Comparison of ENCODE assay signal across 8 cellular contexts in the genomic region with DNA sequence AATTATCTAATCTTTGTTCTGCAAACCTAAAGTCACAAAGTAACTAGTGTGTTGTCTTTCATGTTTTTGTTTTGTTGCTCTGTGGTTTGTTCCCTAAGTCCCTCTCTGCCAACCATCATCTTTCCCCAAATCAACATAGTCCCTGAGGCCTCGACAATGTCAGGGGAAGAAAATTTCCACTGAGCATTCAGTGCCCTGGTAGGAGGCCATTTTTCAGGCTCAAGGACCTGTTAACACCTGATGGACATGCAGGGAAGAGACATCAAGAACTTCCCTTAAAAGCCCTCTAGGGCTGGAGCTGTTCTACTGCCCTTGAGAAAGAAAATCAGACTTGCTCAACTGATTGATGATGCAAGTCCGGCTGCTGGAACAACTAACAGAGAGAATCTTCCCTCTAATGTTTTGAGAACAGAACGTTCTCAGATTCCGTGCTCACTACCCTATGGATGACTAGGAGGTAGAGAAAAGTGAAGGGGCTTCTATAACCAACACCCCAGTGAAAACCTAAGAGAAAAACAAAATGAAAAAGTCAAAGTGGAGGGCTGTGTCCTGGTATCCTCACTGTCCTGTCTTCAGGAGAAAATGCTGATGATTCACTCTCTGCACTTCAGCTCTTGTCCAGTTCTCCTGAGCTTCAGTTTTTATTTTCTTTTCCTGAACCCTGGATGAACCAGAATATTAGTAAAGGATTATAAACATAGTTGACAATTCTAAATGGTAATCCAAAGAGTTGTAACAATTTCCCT.
DNase-seq lines count a peak whose midpoint lies in the region; ATAC-seq and TF ChIP-seq lines count a peak whose summit lies in the region.

No MANE protein-coding gene starts in this region.

- in situ Hi-C loops in GM13976 (cut with MboI; ENCODE audit: low sequenced_read_pairs, unreplicated experiment): no loop called here

- DNase-seq in AG20443 (ENCODE audit: low spot score): peak; percentile 74
- DNase-seq in NOMO-1 treated with DMSO at 0.1 percent for 48 hours (lab: John Stamatoyannopoulos, UW; ENCODE audit: unreplicated experiment): peak; percentile 72
- DNase-seq in fibroblast of mammary gland (ENCODE audit: low read depth): peak; percentile 87
- DNase-seq in non-pigmented ciliary epithelial cell (ENCODE audit: low read depth): peak; percentile 53
- DNase-seq in GM13976 (ENCODE audit: low spot score): no peak

- H3K4me3 ChIP-seq in fibroblast of mammary gland (ENCODE audit: control insufficient read depth, low read depth, low read length): no peak overlapping the region

- TF ChIP-seq CTCF in fibroblast of mammary gland (conservative IDR thresholded peaks at IDR 0.05; ENCODE audit: control insufficient read depth, insufficient read depth, low read depth, low read length) (peak; percentile 33), GM13976 (IDR thresholded peaks at IDR 0.05; ENCODE audit: borderline replicate concordance, control extremely low read depth, extremely low read depth, insufficient read depth, missing control alignments) (no peak)

- ATAC-seq in GM19351 (IDR thresholded peaks at IDR 0.05; ENCODE audit: unreplicated experiment) (no peak), GM21576 (IDR thresholded peaks at IDR 0.05; ENCODE audit: unreplicated experiment) (no peak), GM19023 (IDR thresholded peaks at IDR 0.05; ENCODE audit: unreplicated experiment) (no peak)
